In the genomic region with DNA sequence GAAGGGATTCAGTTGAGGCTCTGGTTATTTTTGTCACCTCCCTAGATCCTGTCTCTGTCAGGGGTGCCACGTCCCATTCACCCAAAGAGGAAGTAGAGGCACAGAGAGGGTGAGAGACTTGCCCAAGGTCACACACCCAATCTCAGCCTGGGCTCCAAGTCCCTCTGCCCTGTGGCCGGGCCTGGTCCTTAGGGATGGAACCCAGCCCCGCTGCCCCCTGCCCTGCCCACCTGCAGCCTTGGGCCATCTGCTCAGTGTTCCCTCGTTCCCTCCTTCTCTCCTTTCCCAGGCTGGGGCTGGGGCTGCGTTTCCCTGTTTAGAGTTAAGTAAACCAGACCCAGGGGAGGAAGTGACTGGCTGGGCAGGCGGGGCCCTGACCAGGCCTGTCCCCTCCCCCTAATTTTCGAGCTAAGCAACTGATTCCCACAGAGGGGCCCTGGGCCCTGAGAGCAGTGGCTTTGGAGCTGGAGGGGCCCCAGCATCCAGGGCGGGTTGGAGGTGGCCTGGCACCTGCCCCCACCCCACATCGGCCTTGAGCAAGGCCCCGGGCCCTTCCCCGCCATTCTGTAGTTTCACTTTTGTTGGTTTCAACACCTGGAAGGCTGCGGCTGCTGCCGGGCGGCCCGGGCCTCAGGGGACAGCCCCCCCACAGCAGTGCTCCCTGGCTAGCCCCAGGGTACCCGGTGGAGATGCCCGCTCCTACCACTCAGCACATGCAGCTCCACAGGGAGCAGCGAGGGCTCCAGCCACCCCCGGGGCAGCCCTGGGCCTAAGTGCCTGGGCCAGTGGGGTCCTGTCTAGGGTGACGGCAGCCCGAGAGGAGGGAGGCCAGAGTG, we compare ENCODE assay signal across 1 cellular context.
TF ChIP-seq lines count a peak whose summit lies in the region.

No MANE protein-coding gene starts in this region.

TF ChIP-seq in HepG2, 621 proteins besides CTCF, POLR2A, EP300 and RAD21 (continued from another document and continues in another):
- TF ChIP-seq, protein P1, sequence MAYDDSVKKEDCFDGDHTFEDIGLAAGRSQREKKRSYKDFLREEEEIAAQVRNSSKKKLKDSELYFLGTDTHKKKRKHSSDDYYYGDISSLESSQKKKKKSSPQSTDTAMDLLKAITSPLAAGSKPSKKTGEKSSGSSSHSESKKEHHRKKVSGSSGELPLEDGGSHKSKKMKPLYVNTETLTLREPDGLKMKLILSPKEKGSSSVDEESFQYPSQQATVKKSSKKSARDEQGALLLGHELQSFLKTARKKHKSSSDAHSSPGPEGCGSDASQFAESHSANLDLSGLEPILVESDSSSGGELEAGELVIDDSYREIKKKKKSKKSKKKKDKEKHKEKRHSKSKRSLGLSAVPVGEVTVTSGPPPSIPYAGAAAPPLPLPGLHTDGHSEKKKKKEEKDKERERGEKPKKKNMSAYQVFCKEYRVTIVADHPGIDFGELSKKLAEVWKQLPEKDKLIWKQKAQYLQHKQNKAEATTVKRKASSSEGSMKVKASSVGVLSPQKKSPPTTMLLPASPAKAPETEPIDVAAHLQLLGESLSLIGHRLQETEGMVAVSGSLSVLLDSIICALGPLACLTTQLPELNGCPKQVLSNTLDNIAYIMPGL (CRISPR knock-in tag; IDR thresholded peaks at IDR 0.05; ENCODE audit: borderline replicate concordance in 1 of 2, low read depth in 1 of 2): 0 out of 4 replicates have a peak, but pooled peaks have one; percentile 6 to 54
- TF ChIP-seq ZNF598 (CRISPR knock-in tag; IDR thresholded peaks at IDR 0.05; ENCODE audit: borderline replicate concordance) (no peak), ISL2 (CRISPR knock-in tag; IDR thresholded peaks at IDR 0.05) (peak; percentile 52; the same call in 1 of the 2 replicates), ZNF143 (CRISPR knock-in tag; IDR thresholded peaks at IDR 0.05) (0 out of 2 replicates have a peak, but pooled peaks have one; percentile 18), ATF1 (CRISPR knock-in tag; IDR thresholded peaks at IDR 0.05) (no peak), HOXA5 (CRISPR knock-in tag; IDR thresholded peaks at IDR 0.05) (no peak), ONECUT2 (CRISPR knock-in tag; IDR thresholded peaks at IDR 0.05) (no peak), FLYWCH1 (CRISPR knock-in tag; IDR thresholded peaks at IDR 0.05) (no peak), NAIF1 (CRISPR knock-in tag; IDR thresholded peaks at IDR 0.05; ENCODE audit: borderline replicate concordance) (no peak), ZNF468 (CRISPR knock-in tag; IDR thresholded peaks at IDR 0.05) (no peak), GFI1 (CRISPR knock-in tag; IDR thresholded peaks at IDR 0.05; ENCODE audit: borderline replicate concordance) (peak; percentile 46; the same call in 1 of the 2 replicates), HCFC1 (IDR thresholded peaks at IDR 0.05; ENCODE audit: low read depth, low read length) (no peak), CHCHD3 (CRISPR knock-in tag; IDR thresholded peaks at IDR 0.05) (no peak), ZNF569 (CRISPR knock-in tag; IDR thresholded peaks at IDR 0.05; ENCODE audit: borderline replicate concordance) (no peak), FOXA3 (CRISPR knock-in tag; IDR thresholded peaks at IDR 0.05) (peak; percentile 21; the same call in 1 of the 2 replicates), HDAC1 (CRISPR knock-in tag; IDR thresholded peaks at IDR 0.05) (peak; percentile 10; the same call in 1 of the 2 replicates), ZNF317 (CRISPR knock-in tag; IDR thresholded peaks at IDR 0.05) (no peak), PHF20 (CRISPR knock-in tag; IDR thresholded peaks at IDR 0.05) (no peak), KDM6A (CRISPR knock-in tag; IDR thresholded peaks at IDR 0.05; ENCODE audit: low read depth) (0 out of 2 replicates have a peak, but pooled peaks have one; percentile 27), NBN (conservative IDR thresholded peaks at IDR 0.05) (no peak), POGZ (CRISPR knock-in tag; IDR thresholded peaks at IDR 0.05) (no peak), KLF13 (CRISPR knock-in tag; IDR thresholded peaks at IDR 0.05) (no peak), ZNF382 (CRISPR knock-in tag; IDR thresholded peaks at IDR 0.05; ENCODE audit: borderline replicate concordance) (no peak), BRCA1 (CRISPR knock-in tag; IDR thresholded peaks at IDR 0.05) (no peak), PITX1 (CRISPR knock-in tag; IDR thresholded peaks at IDR 0.05) (peak; percentile 51; the same call in 1 of the 2 replicates), MYC (CRISPR knock-in tag; IDR thresholded peaks at IDR 0.05; ENCODE audit: borderline replicate concordance) (peak; percentile 56), ZSCAN22 (CRISPR knock-in tag; IDR thresholded peaks at IDR 0.05) (no peak), ATRX (CRISPR knock-in tag; IDR thresholded peaks at IDR 0.05; ENCODE audit: borderline replicate concordance) (no peak), FOXK2 (IDR thresholded peaks at IDR 0.05) (no peak), ZBTB20 (CRISPR knock-in tag; IDR thresholded peaks at IDR 0.05; ENCODE audit: borderline replicate concordance, low read depth) (no peak), HIVEP1 (CRISPR knock-in tag; IDR thresholded peaks at IDR 0.05) (no peak), MEF2D (CRISPR knock-in tag; IDR thresholded peaks at IDR 0.05) (0 out of 2 replicates have a peak, but pooled peaks have one; percentile 54), ZNF788 (CRISPR knock-in tag; IDR thresholded peaks at IDR 0.05; ENCODE audit: borderline replicate concordance) (peak; percentile 51; the same call in 1 of the 2 replicates), ZNF496 (CRISPR knock-in tag; IDR thresholded peaks at IDR 0.05; ENCODE audit: insufficient replicate concordance) (no peak), FOXP1 (IDR thresholded peaks at IDR 0.05) (no peak), FOXP1 (CRISPR knock-in tag; IDR thresholded peaks at IDR 0.05) (0 out of 2 replicates have a peak, but pooled peaks have one; percentile 12), ZNF432 (CRISPR knock-in tag; IDR thresholded peaks at IDR 0.05; ENCODE audit: borderline replicate concordance) (no peak), NR2C2 (CRISPR knock-in tag; IDR thresholded peaks at IDR 0.05; ENCODE audit: borderline replicate concordance) (no peak), REL (CRISPR knock-in tag; conservative IDR thresholded peaks at IDR 0.05) (no peak), GATA4 (IDR thresholded peaks at IDR 0.05; ENCODE audit: borderline replicate concordance, low read depth) (peak; percentile 17; the same call in 1 of the 2 replicates), ATM (IDR thresholded peaks at IDR 0.05; ENCODE audit: borderline replicate concordance) (no peak), ZNF547 (CRISPR knock-in tag; IDR thresholded peaks at IDR 0.05) (no peak), ZNF782 (CRISPR knock-in tag; IDR thresholded peaks at IDR 0.05; ENCODE audit: borderline replicate concordance) (0 out of 2 replicates have a peak, but pooled peaks have one; percentile 62), NONO (IDR thresholded peaks at IDR 0.05) (no peak), NONO (CRISPR knock-in tag; conservative IDR thresholded peaks at IDR 0.05) (no peak), TOE1 (CRISPR knock-in tag; IDR thresholded peaks at IDR 0.05) (no peak)
- TF ChIP-seq, protein P2, sequence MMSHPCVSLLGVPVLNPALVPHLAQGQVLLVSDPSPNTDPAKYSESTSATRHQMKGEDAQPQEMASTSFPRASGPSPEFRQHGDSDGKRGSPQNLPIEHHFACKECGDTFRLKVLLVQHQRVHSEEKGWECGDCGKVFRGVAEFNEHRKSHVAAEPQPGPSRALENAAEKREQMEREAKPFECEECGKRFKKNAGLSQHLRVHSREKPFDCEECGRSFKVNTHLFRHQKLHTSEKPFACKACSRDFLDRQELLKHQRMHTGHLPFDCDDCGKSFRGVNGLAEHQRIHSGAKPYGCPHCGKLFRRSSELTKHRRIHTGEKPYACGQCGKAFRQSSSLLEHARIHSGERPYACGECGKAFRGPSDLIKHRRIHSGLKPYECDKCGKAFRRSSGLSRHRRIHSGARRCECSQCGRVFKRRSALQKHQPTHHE (CRISPR knock-in tag; IDR thresholded peaks at IDR 0.05; ENCODE audit: borderline replicate concordance): no peak
- TF ChIP-seq, protein P3, sequence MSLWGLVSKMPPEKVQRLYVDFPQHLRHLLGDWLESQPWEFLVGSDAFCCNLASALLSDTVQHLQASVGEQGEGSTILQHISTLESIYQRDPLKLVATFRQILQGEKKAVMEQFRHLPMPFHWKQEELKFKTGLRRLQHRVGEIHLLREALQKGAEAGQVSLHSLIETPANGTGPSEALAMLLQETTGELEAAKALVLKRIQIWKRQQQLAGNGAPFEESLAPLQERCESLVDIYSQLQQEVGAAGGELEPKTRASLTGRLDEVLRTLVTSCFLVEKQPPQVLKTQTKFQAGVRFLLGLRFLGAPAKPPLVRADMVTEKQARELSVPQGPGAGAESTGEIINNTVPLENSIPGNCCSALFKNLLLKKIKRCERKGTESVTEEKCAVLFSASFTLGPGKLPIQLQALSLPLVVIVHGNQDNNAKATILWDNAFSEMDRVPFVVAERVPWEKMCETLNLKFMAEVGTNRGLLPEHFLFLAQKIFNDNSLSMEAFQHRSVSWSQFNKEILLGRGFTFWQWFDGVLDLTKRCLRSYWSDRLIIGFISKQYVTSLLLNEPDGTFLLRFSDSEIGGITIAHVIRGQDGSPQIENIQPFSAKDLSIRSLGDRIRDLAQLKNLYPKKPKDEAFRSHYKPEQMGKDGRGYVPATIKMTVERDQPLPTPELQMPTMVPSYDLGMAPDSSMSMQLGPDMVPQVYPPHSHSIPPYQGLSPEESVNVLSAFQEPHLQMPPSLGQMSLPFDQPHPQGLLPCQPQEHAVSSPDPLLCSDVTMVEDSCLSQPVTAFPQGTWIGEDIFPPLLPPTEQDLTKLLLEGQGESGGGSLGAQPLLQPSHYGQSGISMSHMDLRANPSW (CRISPR knock-in tag; IDR thresholded peaks at IDR 0.05; ENCODE audit: borderline replicate concordance): no peak
- TF ChIP-seq, protein P4, sequence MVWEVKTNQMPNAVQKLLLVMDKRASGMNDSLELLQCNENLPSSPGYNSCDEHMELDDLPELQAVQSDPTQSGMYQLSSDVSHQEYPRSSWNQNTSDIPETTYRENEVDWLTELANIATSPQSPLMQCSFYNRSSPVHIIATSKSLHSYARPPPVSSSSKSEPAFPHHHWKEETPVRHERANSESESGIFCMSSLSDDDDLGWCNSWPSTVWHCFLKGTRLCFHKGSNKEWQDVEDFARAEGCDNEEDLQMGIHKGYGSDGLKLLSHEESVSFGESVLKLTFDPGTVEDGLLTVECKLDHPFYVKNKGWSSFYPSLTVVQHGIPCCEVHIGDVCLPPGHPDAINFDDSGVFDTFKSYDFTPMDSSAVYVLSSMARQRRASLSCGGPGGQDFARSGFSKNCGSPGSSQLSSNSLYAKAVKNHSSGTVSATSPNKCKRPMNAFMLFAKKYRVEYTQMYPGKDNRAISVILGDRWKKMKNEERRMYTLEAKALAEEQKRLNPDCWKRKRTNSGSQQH (CRISPR knock-in tag; IDR thresholded peaks at IDR 0.05; ENCODE audit: low read depth): no peak
- TF ChIP-seq, protein P5, sequence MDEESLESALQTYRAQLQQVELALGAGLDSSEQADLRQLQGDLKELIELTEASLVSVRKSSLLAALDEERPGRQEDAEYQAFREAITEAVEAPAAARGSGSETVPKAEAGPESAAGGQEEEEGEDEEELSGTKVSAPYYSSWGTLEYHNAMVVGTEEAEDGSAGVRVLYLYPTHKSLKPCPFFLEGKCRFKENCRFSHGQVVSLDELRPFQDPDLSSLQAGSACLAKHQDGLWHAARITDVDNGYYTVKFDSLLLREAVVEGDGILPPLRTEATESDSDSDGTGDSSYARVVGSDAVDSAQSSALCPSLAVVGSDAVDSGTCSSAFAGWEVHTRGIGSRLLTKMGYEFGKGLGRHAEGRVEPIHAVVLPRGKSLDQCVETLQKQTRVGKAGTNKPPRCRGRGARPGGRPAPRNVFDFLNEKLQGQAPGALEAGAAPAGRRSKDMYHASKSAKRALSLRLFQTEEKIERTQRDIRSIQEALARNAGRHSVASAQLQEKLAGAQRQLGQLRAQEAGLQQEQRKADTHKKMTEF (CRISPR knock-in tag; IDR thresholded peaks at IDR 0.05): peak; percentile 72
- TF ChIP-seq, protein P6, sequence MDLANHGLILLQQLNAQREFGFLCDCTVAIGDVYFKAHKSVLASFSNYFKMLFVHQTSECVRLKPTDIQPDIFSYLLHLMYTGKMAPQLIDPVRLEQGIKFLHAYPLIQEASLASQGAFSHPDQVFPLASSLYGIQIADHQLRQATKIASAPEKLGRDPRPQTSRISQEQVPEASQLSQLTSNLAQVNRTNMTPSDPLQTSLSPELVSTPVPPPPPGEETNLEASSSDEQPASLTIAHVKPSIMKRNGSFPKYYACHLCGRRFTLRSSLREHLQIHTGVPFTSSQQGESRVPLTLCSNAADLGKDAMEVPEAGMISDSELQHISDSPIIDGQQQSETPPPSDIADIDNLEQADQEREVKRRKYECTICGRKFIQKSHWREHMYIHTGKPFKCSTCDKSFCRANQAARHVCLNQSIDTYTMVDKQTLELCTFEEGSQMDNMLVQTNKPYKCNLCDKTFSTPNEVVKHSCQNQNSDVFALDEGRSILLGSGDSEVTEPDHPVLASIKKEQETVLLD (CRISPR knock-in tag; IDR thresholded peaks at IDR 0.05; ENCODE audit: low read depth): no peak
- TF ChIP-seq, protein P7, sequence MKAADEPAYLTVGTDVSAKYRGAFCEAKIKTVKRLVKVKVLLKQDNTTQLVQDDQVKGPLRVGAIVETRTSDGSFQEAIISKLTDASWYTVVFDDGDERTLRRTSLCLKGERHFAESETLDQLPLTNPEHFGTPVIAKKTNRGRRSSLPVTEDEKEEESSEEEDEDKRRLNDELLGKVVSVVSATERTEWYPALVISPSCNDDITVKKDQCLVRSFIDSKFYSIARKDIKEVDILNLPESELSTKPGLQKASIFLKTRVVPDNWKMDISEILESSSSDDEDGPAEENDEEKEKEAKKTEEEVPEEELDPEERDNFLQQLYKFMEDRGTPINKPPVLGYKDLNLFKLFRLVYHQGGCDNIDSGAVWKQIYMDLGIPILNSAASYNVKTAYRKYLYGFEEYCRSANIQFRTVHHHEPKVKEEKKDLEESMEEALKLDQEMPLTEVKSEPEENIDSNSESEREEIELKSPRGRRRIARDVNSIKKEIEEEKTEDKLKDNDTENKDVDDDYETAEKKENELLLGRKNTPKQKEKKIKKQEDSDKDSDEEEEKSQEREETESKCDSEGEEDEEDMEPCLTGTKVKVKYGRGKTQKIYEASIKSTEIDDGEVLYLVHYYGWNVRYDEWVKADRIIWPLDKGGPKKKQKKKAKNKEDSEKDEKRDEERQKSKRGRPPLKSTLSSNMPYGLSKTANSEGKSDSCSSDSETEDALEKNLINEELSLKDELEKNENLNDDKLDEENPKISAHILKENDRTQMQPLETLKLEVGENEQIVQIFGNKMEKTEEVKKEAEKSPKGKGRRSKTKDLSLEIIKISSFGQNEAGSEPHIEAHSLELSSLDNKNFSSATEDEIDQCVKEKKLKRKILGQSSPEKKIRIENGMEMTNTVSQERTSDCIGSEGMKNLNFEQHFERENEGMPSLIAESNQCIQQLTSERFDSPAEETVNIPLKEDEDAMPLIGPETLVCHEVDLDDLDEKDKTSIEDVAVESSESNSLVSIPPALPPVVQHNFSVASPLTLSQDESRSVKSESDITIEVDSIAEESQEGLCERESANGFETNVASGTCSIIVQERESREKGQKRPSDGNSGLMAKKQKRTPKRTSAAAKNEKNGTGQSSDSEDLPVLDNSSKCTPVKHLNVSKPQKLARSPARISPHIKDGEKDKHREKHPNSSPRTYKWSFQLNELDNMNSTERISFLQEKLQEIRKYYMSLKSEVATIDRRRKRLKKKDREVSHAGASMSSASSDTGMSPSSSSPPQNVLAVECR (CRISPR knock-in tag; IDR thresholded peaks at IDR 0.05; ENCODE audit: borderline replicate concordance): peak; percentile 69
- TF ChIP-seq, protein P8, sequence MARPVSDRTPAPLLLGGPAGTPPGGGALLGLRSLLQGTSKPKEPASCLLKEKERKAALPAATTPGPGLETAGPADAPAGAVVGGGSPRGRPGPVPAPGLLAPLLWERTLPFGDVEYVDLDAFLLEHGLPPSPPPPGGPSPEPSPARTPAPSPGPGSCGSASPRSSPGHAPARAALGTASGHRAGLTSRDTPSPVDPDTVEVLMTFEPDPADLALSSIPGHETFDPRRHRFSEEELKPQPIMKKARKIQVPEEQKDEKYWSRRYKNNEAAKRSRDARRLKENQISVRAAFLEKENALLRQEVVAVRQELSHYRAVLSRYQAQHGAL (CRISPR knock-in tag; IDR thresholded peaks at IDR 0.05; ENCODE audit: not compliant biosample characterization): no peak
